Comparison of ENCODE assay signal across 39 cellular contexts in genomic region chr1:47219590-47220220, GRCh38. TPM values are rescaled to one million over a fixed set of nuclear protein-coding genes. Genes with fewer than 3 reads are reported as not detected.
"Had no signal": no experiment of that assay in that cellular context is flagged by ENCODE, and none has a peak within 500 bp of the region (broad histone marks: within the 10 kb centered on the region; RNA-seq: fewer than 3 reads in every experiment).

No MANE protein-coding gene starts in this region.

- ATAC-seq: activated CD4-positive, alpha-beta T cell treated with anti-CD3 and anti-CD28 coated beads for 36 hours; activated CD8-positive, alpha-beta memory T cell treated with anti-CD3 and anti-CD28 coated beads, Interleukin-2, amount 10 ng/mL, durations not matched to agents 7 days and 5 days; activated CD8-positive, alpha-beta T cell treated with anti-CD3 and anti-CD28 coated beads, Interleukin-2, amount 10 ng/mL, durations not matched to agents 7 days and 5 days; gastroesophageal sphincter; heart right ventricle had no signal

- H3K36me3 Mint-ChIP-seq: activated CD4-positive, alpha-beta memory T cell treated with anti-CD3 and anti-CD28 coated beads for 36 hours; activated CD8-positive, alpha-beta memory T cell treated with anti-CD3 and anti-CD28 coated beads, Interleukin-2, amount 10 ng/mL, durations not matched to agents 7 days and 5 days; activated naive CD8-positive, alpha-beta T cell had no signal

- H3K27me3 Mint-ChIP-seq: activated naive CD8-positive, alpha-beta T cell; central memory CD8-positive, alpha-beta T cell had no signal

- H3K36me3 ChIP-seq: brain microvascular endothelial cell, esophagus squamous epithelium had no signal

- H3K4me1 Mint-ChIP-seq: activated CD4-positive, alpha-beta T cell treated with anti-CD3 and anti-CD28 coated beads for 36 hours; activated CD4-positive, alpha-beta T cell treated with anti-CD3 and anti-CD28 coated beads, Interleukin-2, amount 10 ng/mL, durations not matched to agents 24 days and 14 days; activated CD8-positive, alpha-beta memory T cell treated with anti-CD3 and anti-CD28 coated beads, Interleukin-2, amount 10 ng/mL, durations not matched to agents 7 days and 5 days; central memory CD8-positive, alpha-beta T cell had no signal

- H3K4me3 Mint-ChIP-seq: activated CD4-positive, alpha-beta memory T cell treated with anti-CD3 and anti-CD28 coated beads for 36 hours; activated CD4-positive, alpha-beta T cell treated with anti-CD3 and anti-CD28 coated beads for 36 hours; activated CD4-positive, alpha-beta T cell treated with anti-CD3 and anti-CD28 coated beads, Interleukin-2, amount 10 ng/mL, durations not matched to agents 24 days and 14 days; activated CD8-positive, alpha-beta memory T cell treated with anti-CD3 and anti-CD28 coated beads, Interleukin-2, amount 10 ng/mL, durations not matched to agents 7 days and 5 days; activated CD8-positive, alpha-beta T cell treated with anti-CD3 and anti-CD28 coated beads, Interleukin-2, amount 10 ng/mL, durations not matched to agents 7 days and 5 days; activated naive CD8-positive, alpha-beta T cell; activated T-helper 1 cell treated with anti-CD3 and anti-CD28 coated beads, Interleukin-12 subunit alpha, Interleukin-12 subunit beta, Interleukin-2, Interleukin-4 antibody, amounts not matched to agents 30 ng/mL and 10 ng/mL and 1 ng/mL, durations not matched to agents 14 hours and 24 hours and 36 hours; central memory CD8-positive, alpha-beta T cell; dendritic cell treated with granulocyte-macrophage colony-stimulating factor and Interleukin-4, amounts not matched to agents 40 ng/mL and 50 ng/mL, for 4 days had no signal

- H3K9me3 Mint-ChIP-seq: activated CD4-positive, alpha-beta memory T cell treated with anti-CD3 and anti-CD28 coated beads for 36 hours; activated CD4-positive, alpha-beta T cell treated with anti-CD3 and anti-CD28 coated beads, Interleukin-2, amount 10 ng/mL, durations not matched to agents 24 days and 14 days; activated T-helper 1 cell treated with anti-CD3 and anti-CD28 coated beads, Interleukin-12 subunit alpha, Interleukin-12 subunit beta, Interleukin-2, Interleukin-4 antibody, amounts not matched to agents 30 ng/mL and 10 ng/mL and 1 ng/mL, durations not matched to agents 14 hours and 24 hours and 36 hours; activated T-helper 2 cell treated with anti-CD3 and anti-CD28 coated beads, Interferon-gamma antibody, Interleukin-2, Interleukin-4, amounts not matched to agents 10 μg/mL and 5 μg/mL and 100 μg/mL, durations not matched to agents 14 hours and 24 hours and 36 hours; central memory CD8-positive, alpha-beta T cell; dendritic cell treated with granulocyte-macrophage colony-stimulating factor and Interleukin-4, amounts not matched to agents 40 ng/mL and 50 ng/mL, for 4 days had no signal

- H3K27ac ChIP-seq: brain microvascular endothelial cell, coronary artery, dorsolateral prefrontal cortex, epithelial cell of prostate, esophagus squamous epithelium, gastroesophageal sphincter, heart right ventricle had no signal

- H3K27ac Mint-ChIP-seq: activated CD4-positive, alpha-beta memory T cell treated with anti-CD3 and anti-CD28 coated beads for 36 hours; activated CD4-positive, alpha-beta T cell treated with anti-CD3 and anti-CD28 coated beads for 36 hours; activated CD4-positive, alpha-beta T cell treated with anti-CD3 and anti-CD28 coated beads, Interleukin-2, amount 10 ng/mL, durations not matched to agents 24 days and 14 days; activated CD8-positive, alpha-beta memory T cell treated with anti-CD3 and anti-CD28 coated beads, Interleukin-2, amount 10 ng/mL, durations not matched to agents 7 days and 5 days; activated CD8-positive, alpha-beta T cell treated with anti-CD3 and anti-CD28 coated beads, Interleukin-2, amount 10 ng/mL, durations not matched to agents 7 days and 5 days; activated naive CD8-positive, alpha-beta T cell; activated T-helper 1 cell treated with anti-CD3 and anti-CD28 coated beads, Interleukin-12 subunit alpha, Interleukin-12 subunit beta, Interleukin-2, Interleukin-4 antibody, amounts not matched to agents 30 ng/mL and 10 ng/mL and 1 ng/mL, durations not matched to agents 14 hours and 24 hours and 36 hours; activated T-helper 2 cell treated with anti-CD3 and anti-CD28 coated beads, Interferon-gamma antibody, Interleukin-2, Interleukin-4, amounts not matched to agents 10 μg/mL and 5 μg/mL and 100 μg/mL, durations not matched to agents 14 hours and 24 hours and 36 hours; dendritic cell treated with granulocyte-macrophage colony-stimulating factor and Interleukin-4, amounts not matched to agents 40 ng/mL and 50 ng/mL, for 4 days had no signal

- H3K4me3 ChIP-seq: coronary artery, dorsolateral prefrontal cortex, esophagus squamous epithelium, gastroesophageal sphincter, heart right ventricle had no signal

- H3K9me3 ChIP-seq: esophagus squamous epithelium, gastroesophageal sphincter, heart right ventricle had no signal

- DNase-seq: activated CD4-positive, alpha-beta memory T cell treated with anti-CD3 and anti-CD28 coated beads for 36 hours; activated CD4-positive, alpha-beta T cell treated with anti-CD3 and anti-CD28 coated beads for 36 hours; activated CD4-positive, alpha-beta T cell treated with anti-CD3 and anti-CD28 coated beads, Interleukin-2, amount 10 ng/mL, durations not matched to agents 24 days and 14 days; activated CD4-positive, CD25-positive, alpha-beta regulatory T cell; activated CD4-positive, CD25-positive, alpha-beta regulatory T cell treated with anti-CD3 and anti-CD28 coated beads, Interleukin-2, amount 50 U/mL, for 72 hours; activated CD8-positive, alpha-beta memory T cell treated with anti-CD3 and anti-CD28 coated beads, Interleukin-2, amount 10 ng/mL, durations not matched to agents 7 days and 5 days; activated CD8-positive, alpha-beta memory T cell treated with anti-CD3 and anti-CD28 coated beads, Interleukin-2, amount 50 U/mL, for 4 hours; activated CD8-positive, alpha-beta T cell treated with anti-CD3 and anti-CD28 coated beads, Interleukin-2, amount 10 ng/mL, durations not matched to agents 7 days and 5 days; activated gamma-delta T cell treated with Interleukin-2 at 50 U/mL for 16 hours; activated naive CD4-positive, alpha-beta T cell treated with anti-CD3 and anti-CD28 coated beads, Interleukin-2, amount 50 U/mL, for 16 hours; activated naive CD4-positive, alpha-beta T cell treated with Interleukin-2 at 50 U/mL for 16 hours; activated T-cell treated with anti-CD3 and anti-CD28 coated beads, Interleukin-2, amount 50 U/mL, for 1 hour; activated T-cell treated with anti-CD3 and anti-CD28 coated beads, Interleukin-2, amount 50 U/mL, for 48 hours; amniotic stem cell; anterior cingulate cortex; brain microvascular endothelial cell; effector memory CD4-positive, alpha-beta T cell; esophagus squamous epithelium; foreskin melanocyte; heart right ventricle; T-helper 2 cell had no signal

RNA-seq across cellular contexts. Expression of gene TAL1, which starts 12.3 kb away (rescaled TPM):
- total RNA-seq: activated CD4-positive, alpha-beta T cell treated with anti-CD3 and anti-CD28 coated beads, Interleukin-2, amount 10 ng/mL, durations not matched to agents 24 days and 14 days; activated CD8-positive, alpha-beta memory T cell treated with anti-CD3 and anti-CD28 coated beads for 36 hours; activated CD8-positive, alpha-beta memory T cell treated with anti-CD3 and anti-CD28 coated beads, Interleukin-2, amount 10 ng/mL, durations not matched to agents 7 days and 5 days; activated CD8-positive, alpha-beta T cell treated with anti-CD3 and anti-CD28 coated beads, Interleukin-2, amount 10 ng/mL, durations not matched to agents 7 days and 5 days; activated T-helper 1 cell treated with anti-CD3 and anti-CD28 coated beads, Interleukin-12 subunit alpha, Interleukin-12 subunit beta, Interleukin-2, Interleukin-4 antibody, amounts not matched to agents 30 ng/mL and 10 ng/mL and 1 ng/mL, durations not matched to agents 14 hours and 24 hours and 36 hours; activated T-helper 2 cell treated with anti-CD3 and anti-CD28 coated beads, Interferon-gamma antibody, Interleukin-2, Interleukin-4, amounts not matched to agents 10 μg/mL and 5 μg/mL and 100 μg/mL, durations not matched to agents 14 hours and 24 hours and 36 hours; bronchial epithelial cell; fibroblast of lung; fibroblast of villous mesenchyme; T-helper 1 cell treated with Interleukin-12 subunit alpha and Interleukin-12 subunit beta and Interleukin-4 antibody, amounts not matched to agents 30 ng/mL and 1 ng/mL, for 36 hours had no signal

RNA-seq across cellular contexts. Expression of gene PDZK1IP1, which starts 29.9 kb away (rescaled TPM):
- total RNA-seq: activated CD4-positive, alpha-beta memory T cell treated with anti-CD3 and anti-CD28 coated beads for 36 hours; activated CD4-positive, alpha-beta T cell treated with anti-CD3 and anti-CD28 coated beads for 36 hours; activated CD4-positive, alpha-beta T cell treated with anti-CD3 and anti-CD28 coated beads, Interleukin-2, amount 10 ng/mL, durations not matched to agents 24 days and 14 days; activated CD8-positive, alpha-beta memory T cell treated with anti-CD3 and anti-CD28 coated beads for 36 hours; activated CD8-positive, alpha-beta memory T cell treated with anti-CD3 and anti-CD28 coated beads, Interleukin-2, amount 10 ng/mL, durations not matched to agents 7 days and 5 days; activated CD8-positive, alpha-beta T cell treated with anti-CD3 and anti-CD28 coated beads, Interleukin-2, amount 10 ng/mL, durations not matched to agents 7 days and 5 days; activated T-helper 1 cell treated with anti-CD3 and anti-CD28 coated beads, Interleukin-12 subunit alpha, Interleukin-12 subunit beta, Interleukin-2, Interleukin-4 antibody, amounts not matched to agents 30 ng/mL and 10 ng/mL and 1 ng/mL, durations not matched to agents 14 hours and 24 hours and 36 hours; activated T-helper 2 cell treated with anti-CD3 and anti-CD28 coated beads, Interferon-gamma antibody, Interleukin-2, Interleukin-4, amounts not matched to agents 10 μg/mL and 5 μg/mL and 100 μg/mL, durations not matched to agents 14 hours and 24 hours and 36 hours; cardiac septum; cerebellum; endothelial cell of umbilical vein; fibroblast of lung; glomerular endothelial cell; T-helper 1 cell treated with Interleukin-12 subunit alpha and Interleukin-12 subunit beta and Interleukin-4 antibody, amounts not matched to agents 30 ng/mL and 1 ng/mL, for 36 hours had no signal
- polyA plus RNA-seq: fibroblast of lung had no signal
